ENCODE assay signal across 1 cellular context in genomic region chr17:50169121-50169764, GRCh38.
TF ChIP-seq lines count a peak whose summit lies in the region.

No MANE protein-coding gene starts in this region.

TF ChIP-seq in HEK293, 187 proteins besides CTCF, POLR2A, EP300 and RAD21 (continued from another document and continues in another):
- peak; percentile 55 for TF ChIP-seq ZNF692 (tag by site-specific recombination; IDR thresholded peaks at IDR 0.05)
- TF ChIP-seq ZNF140 (tag by site-specific recombination; IDR thresholded peaks at IDR 0.05) = no peak
- peak; percentile 77 for TF ChIP-seq ZEB2 (tag by site-specific recombination; IDR thresholded peaks at IDR 0.05)
- TF ChIP-seq ZNF366 (tag by site-specific recombination; conservative IDR thresholded peaks at IDR 0.05) = no peak
- TF ChIP-seq ZNF610 (tag by site-specific recombination; IDR thresholded peaks at IDR 0.05; ENCODE audit: borderline replicate concordance) = no peak
- no peak for TF ChIP-seq ZNF707 (tag by site-specific recombination; IDR thresholded peaks at IDR 0.05)
- peak; percentile 95 for TF ChIP-seq ZSCAN18 (tag by site-specific recombination; IDR thresholded peaks at IDR 0.05)
- no peak for TF ChIP-seq ZNF10 (tag by site-specific recombination; IDR thresholded peaks at IDR 0.05)
- TF ChIP-seq ZNF433 (tag by site-specific recombination; IDR thresholded peaks at IDR 0.05; ENCODE audit: low read depth) = no peak
- peak; percentile 88 for TF ChIP-seq ZNF2 (tag by site-specific recombination; IDR thresholded peaks at IDR 0.05)
- peak; percentile 58; the same call in 1 of the 2 replicates for TF ChIP-seq ZNF558 (tag by site-specific recombination; IDR thresholded peaks at IDR 0.05)
- no peak for TF ChIP-seq ZNF211 (tag by site-specific recombination; IDR thresholded peaks at IDR 0.05; ENCODE audit: low read depth)
- no peak for TF ChIP-seq ZNF23 (tag by site-specific recombination; IDR thresholded peaks at IDR 0.05; ENCODE audit: borderline replicate concordance)
- peak; percentile 97 for TF ChIP-seq ZSCAN4 (tag by site-specific recombination; IDR thresholded peaks at IDR 0.05)
- TF ChIP-seq ZNF654 (tag by site-specific recombination; IDR thresholded peaks at IDR 0.05; ENCODE audit: low read depth) = peak; percentile 100
- 0 out of 2 replicates have a peak, but pooled peaks have one; percentile 79 for TF ChIP-seq SALL2 (tag by site-specific recombination; IDR thresholded peaks at IDR 0.05; ENCODE audit: borderline replicate concordance)
- TF ChIP-seq ZNF394 (tag by site-specific recombination; IDR thresholded peaks at IDR 0.05; ENCODE audit: borderline replicate concordance) = 0 out of 2 replicates have a peak, but pooled peaks have one; percentile 33
- TF ChIP-seq ZNF391 (tag by site-specific recombination; IDR thresholded peaks at IDR 0.05; ENCODE audit: borderline replicate concordance, low read depth) = peak; percentile 82; the same call in 1 of the 2 replicates
- TF ChIP-seq ZNF658 (tag by site-specific recombination; IDR thresholded peaks at IDR 0.05) = no peak
- peak; percentile 82 for TF ChIP-seq GLIS2 (tag by site-specific recombination; IDR thresholded peaks at IDR 0.05)
- TF ChIP-seq ZXDB (tag by site-specific recombination; IDR thresholded peaks at IDR 0.05) = peak; percentile 73
- 0 out of 2 replicates have a peak, but pooled peaks have one; percentile 18 for TF ChIP-seq ZNF600 (tag by site-specific recombination; IDR thresholded peaks at IDR 0.05)
- TF ChIP-seq FEZF1 (tag by site-specific recombination; IDR thresholded peaks at IDR 0.05) = no peak
- TF ChIP-seq ZIC2 (tag by site-specific recombination; IDR thresholded peaks at IDR 0.05) = peak; percentile 61
- TF ChIP-seq ZNF530 (tag by site-specific recombination; IDR thresholded peaks at IDR 0.05; ENCODE audit: low read depth) = no peak
- 0 out of 2 replicates have a peak, but pooled peaks have one; percentile 48 for TF ChIP-seq ZFP37 (tag by site-specific recombination; IDR thresholded peaks at IDR 0.05)
- no peak for TF ChIP-seq ZNF48 (tag by site-specific recombination; IDR thresholded peaks at IDR 0.05)
- no peak for TF ChIP-seq ZNF121 (tag by site-specific recombination; IDR thresholded peaks at IDR 0.05)
- TF ChIP-seq ZNF776 (tag by site-specific recombination; IDR thresholded peaks at IDR 0.05; ENCODE audit: borderline replicate concordance) = no peak
- TF ChIP-seq ZNF214 (tag by site-specific recombination; IDR thresholded peaks at IDR 0.05; ENCODE audit: borderline replicate concordance) = no peak
- TF ChIP-seq ZBTB11 (tag by site-specific recombination; conservative IDR thresholded peaks at IDR 0.05; ENCODE audit: low read depth) = peak; percentile 46; the same call in 1 of the 2 replicates
- TF ChIP-seq BCL11B (tag by site-specific recombination; IDR thresholded peaks at IDR 0.05; ENCODE audit: low read depth) = peak; percentile 84
- TF ChIP-seq ZNF704 (tag by site-specific recombination; IDR thresholded peaks at IDR 0.05) = no peak
- peak; percentile 41; the same call in 1 of the 2 replicates for TF ChIP-seq ZBTB8A (tag by site-specific recombination; IDR thresholded peaks at IDR 0.05)
- peak; percentile 65; the same call in 1 of the 2 replicates for TF ChIP-seq ZNF645 (tag by site-specific recombination; IDR thresholded peaks at IDR 0.05)
- no peak for TF ChIP-seq ZNF513 (tag by site-specific recombination; IDR thresholded peaks at IDR 0.05)
- peak; percentile 78 for TF ChIP-seq ZNF18 (tag by site-specific recombination; IDR thresholded peaks at IDR 0.05)
- peak; percentile 69; the same call in 1 of the 2 replicates for TF ChIP-seq GLI4 (tag by site-specific recombination; IDR thresholded peaks at IDR 0.05)
- TF ChIP-seq ZNF701 (tag by site-specific recombination; IDR thresholded peaks at IDR 0.05) = no peak
- TF ChIP-seq ZNF624 (tag by site-specific recombination; IDR thresholded peaks at IDR 0.05) = no peak
- no peak for TF ChIP-seq ZNF26 (tag by site-specific recombination; IDR thresholded peaks at IDR 0.05)
- TF ChIP-seq ZNF19 (tag by site-specific recombination; IDR thresholded peaks at IDR 0.05; ENCODE audit: low read depth) = no peak
- no peak for TF ChIP-seq ZNF747 (tag by site-specific recombination; IDR thresholded peaks at IDR 0.05)
- no peak for TF ChIP-seq ZNF221 (tag by site-specific recombination; IDR thresholded peaks at IDR 0.05; ENCODE audit: borderline replicate concordance)
- peak; percentile 48; the same call in 1 of the 2 replicates for TF ChIP-seq EGR2 (tag by site-specific recombination; IDR thresholded peaks at IDR 0.05; ENCODE audit: low read depth)
- no peak for TF ChIP-seq ZNF660 (tag by site-specific recombination; IDR thresholded peaks at IDR 0.05)
- 0 out of 2 replicates have a peak, but pooled peaks have one; percentile 27 for TF ChIP-seq ZNF239 (tag by site-specific recombination; IDR thresholded peaks at IDR 0.05)
- peak; percentile 58 for TF ChIP-seq ZNF398 (tag by site-specific recombination; IDR thresholded peaks at IDR 0.05)
- no peak for TF ChIP-seq ZSCAN30 (tag by site-specific recombination; IDR thresholded peaks at IDR 0.05)
- TF ChIP-seq ZNF548 (tag by site-specific recombination; IDR thresholded peaks at IDR 0.05) = no peak
- no peak for TF ChIP-seq ZFP41 (tag by site-specific recombination; IDR thresholded peaks at IDR 0.05; ENCODE audit: borderline replicate concordance)
